Comparison of ENCODE assay signal across 10 cellular contexts in the genomic region with DNA sequence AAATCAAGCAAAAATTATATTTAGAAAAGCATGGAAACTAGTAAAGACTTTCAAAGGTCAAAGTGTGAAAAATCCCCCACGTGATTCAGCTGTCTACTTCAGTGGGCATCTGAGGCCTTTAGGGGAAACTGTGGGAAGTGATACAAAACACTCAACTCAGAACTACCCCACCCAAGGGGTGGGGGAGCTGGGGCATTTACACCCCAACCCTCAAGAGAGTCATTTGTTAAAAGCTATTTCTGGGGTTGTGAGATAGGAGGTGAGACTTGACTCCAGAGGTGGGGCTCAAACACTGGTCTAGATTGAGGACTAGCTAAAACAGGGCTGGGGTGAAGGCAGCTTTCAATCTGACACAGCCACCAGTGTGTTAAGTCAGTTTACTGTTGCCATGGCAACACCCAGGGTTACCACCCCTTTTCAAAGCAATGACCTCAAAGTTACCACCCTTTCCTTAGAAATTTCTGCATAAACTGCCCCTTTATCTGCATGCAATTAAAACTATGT. TPM values are rescaled to one million over a fixed set of nuclear protein-coding genes. Genes with fewer than 3 reads are reported as not detected.
DNase-seq lines count a peak whose midpoint lies in the region; ATAC-seq, FAIRE-seq and TF ChIP-seq lines count a peak whose summit lies in the region.
"Had no signal": no experiment of that assay in that cellular context is flagged by ENCODE, and none has a peak within 500 bp of the region (broad histone marks: within the 10 kb centered on the region; RNA-seq: fewer than 3 reads in every experiment).

No MANE protein-coding gene starts in this region.

- no peak overlapping the region for H3K9ac ChIP-seq in IMR-90 (ENCODE audit: low read depth, low read length)
- no peak overlapping the region for H3K9ac ChIP-seq in GM12878 (ENCODE audit: control insufficient read depth, insufficient read depth, low read length)

- H2BK5ac ChIP-seq in IMR-90 (ENCODE audit: low read depth, low read length, poor library complexity, severe bottlenecking): no peak overlapping the region

- H2AFZ ChIP-seq in IMR-90 (replicated peaks; ENCODE audit: low read length, poor library complexity) (no peak overlapping the region), GM12878 (ENCODE audit: control insufficient read depth, low read depth, low read length) (no peak overlapping the region)

- no peak overlapping the region for H2AK5ac ChIP-seq in IMR-90 (ENCODE audit: low read depth, low read length)

- in situ Hi-C loops in IMR-90 (cut with MboI; ENCODE audit: low sequenced_read_pairs) (no loop called here), GM12878 (cut with MboI) (no loop called here)

- WGBS in IMR-90 (ENCODE audit: extremely low coverage in 2 of 2, insufficient read length in 1 of 2), 2 experiments: no CpG with 5 or more reads among the region's 1 CpG
- 0% methylated on average over 1 of the region's 1 CpG for whole genome bisulfite sequencing in GM12878 (ENCODE audit: insufficient coverage, insufficient replicate concordance, low lambda C conversion rate, missing lambda C conversion rate)

- H3K79me2 ChIP-seq in GM12878 (ENCODE audit: control insufficient read depth, insufficient read depth, low read length): no peaks in the 10 kb centered on the region

- RAD21 ChIA-PET in GM12878 (lab: Charles Lee; ENCODE audit: unreplicated experiment): interaction anchor here (0.6 to 3.3 kb wide), 28 partner anchors 9 to 358 kb away, joined by 3 to 43 read pairs (median 4); no protein-coding TSS in a partner anchor

- SMC1A ChIA-PET in GM12878 (lab: Charles Lee; ENCODE audit: uncharacterized antibody, unreplicated experiment): interaction anchor here (0.7 to 6.7 kb wide), 25 partner anchors 8 to 355 kb away, joined by 3 to 83 read pairs (median 5); no protein-coding TSS in a partner anchor

- no peak overlapping the region for H3K23ac ChIP-seq in IMR-90 (ENCODE audit: low read depth, low read length)

- no peak overlapping the region for H4K8ac ChIP-seq in IMR-90 (ENCODE audit: low read depth in 2 of 2, low read length in 2 of 2)

- H3K56ac ChIP-seq in IMR-90 (ENCODE audit: extremely low read depth, insufficient read depth, low read length): no peak overlapping the region

- intact Hi-C loops in IMR-90 (cut with micrococcal nuclease) (no loop called here), GM12878 (cut with micrococcal nuclease; ENCODE audit: unreplicated experiment) (no loop called here)

- H2BK20ac ChIP-seq in IMR-90 (ENCODE audit: low read depth, low read length): no peak overlapping the region

- CTCF ChIA-PET in GM10248 (lab: Yijun Ruan, JAX) (interaction anchor here (0.8 to 8.5 kb wide), 8 partner anchors 9 to 344 kb away, joined by 3 to 62 read pairs (median 6); a partner anchor contains a TSS), IMR-90 (lab: Yijun Ruan, JAX) (no interaction called here), GM12878 (lab: Yijun Ruan, JAX) (interaction anchor here (0.6 to 6.1 kb wide), 11 partner anchors 14 to 356 kb away, joined by 3 to 64 read pairs (median 5); no protein-coding TSS in a partner anchor)

- no peak overlapping the region for H3K4me2 ChIP-seq in IMR-90 (ENCODE audit: low read depth, low read length)
- no peak overlapping the region for H3K4me2 ChIP-seq in GM12878 (ENCODE audit: control insufficient read depth, insufficient read depth)

- peak; percentile 75 to 92 for TF ChIP-seq EP300 in GM12878 (IDR thresholded peaks at IDR 0.05; ENCODE audit: borderline replicate concordance in 1 of 2, control insufficient read depth in 1 of 2, low read depth in 2 of 2, low read length in 2 of 2)

- ATAC-seq in IMR-90 (ENCODE audit: low read depth) (no peak), GM12878 (peak; percentile 95)

- H3K4ac ChIP-seq in IMR-90 (ENCODE audit: low read depth, low read length): no peak overlapping the region

- H3K4me1 ChIP-seq in IMR-90 (ENCODE audit: control insufficient read depth, insufficient read depth, low read length) (peaks cover 3% of the 10 kb centered on the region; the same call in 1 of the 2 replicates), GM12878 (ENCODE audit: control insufficient read depth, insufficient read depth, low read length) (peaks cover 38% of the 10 kb centered on the region)

- DNase-seq in GM10248 (ENCODE audit: extremely low spot score): peak; percentile 73
- peak; percentile 75 for DNase-seq in GM20000 (ENCODE audit: low spot score)
- peak; percentile 10 for DNase-seq in IMR-90
- DNase-seq in GM12878 (ENCODE audit: low read depth, low spot score): peak; percentile 79
- no peak for DNase-seq in NCI-H524 treated with DMSO at 0.1 percent for 48 hours (lab: John Stamatoyannopoulos, UW)
- DNase-seq in DMS153 treated with DMSO at 0.1 percent for 48 hours (lab: John Stamatoyannopoulos, UW; ENCODE audit: unreplicated experiment): no peak
- no peak for DNase-seq in foreskin melanocyte
- DNase-seq in NCI-H1694 (lab: John Stamatoyannopoulos, UW): no peak

- FAIRE-seq in GM12878 (lab: Jason Lieb, UNC): no peak

- no peak overlapping the region for H4K5ac ChIP-seq in IMR-90 (ENCODE audit: low read depth, low read length)

- H3K36me3 ChIP-seq in IMR-90 (ENCODE audit: control insufficient read depth, insufficient read depth, low read length): no peaks in the 10 kb centered on the region
- H3K36me3 ChIP-seq in GM12878 (ENCODE audit: control insufficient read depth in 2 of 2, insufficient read depth in 2 of 2, low read length in 1 of 2): no peaks in the 10 kb centered on the region

- no peak for TF ChIP-seq POLR2A in IMR-90 (IDR thresholded peaks at IDR 0.05; ENCODE audit: low read depth, low read length)
- no peak for TF ChIP-seq POLR2A in GM12878 (IDR thresholded peaks at IDR 0.05; ENCODE audit: low read depth, low read length)

- no peak overlapping the region for H2AK9ac ChIP-seq in IMR-90 (replicated peaks; ENCODE audit: low read depth, low read length, poor library complexity)

- H3K27me3 ChIP-seq in IMR-90 (ENCODE audit: control insufficient read depth, insufficient read depth, low read length): peaks cover 10% of the 10 kb centered on the region
- no peaks in the 10 kb centered on the region for H3K27me3 ChIP-seq in GM12878 (replicated peaks in 1 of 2; ENCODE audit: control insufficient read depth in 2 of 2, insufficient read depth in 2 of 2, low read length in 1 of 2)

- H3K14ac ChIP-seq in IMR-90 (replicated peaks; ENCODE audit: low read depth, low read length): no peak overlapping the region

- POLR2A ChIA-PET in GM10248 (lab: Yijun Ruan, JAX): interaction anchor here (1.0 kb wide), 1 partner anchor 15 kb away, joined by 3 read pairs; no protein-coding TSS in a partner anchor
- POLR2A ChIA-PET in IMR-90 (lab: Charles Lee; ENCODE audit: unreplicated experiment): interaction anchor here (0.5 kb wide), 1 partner anchor 114 kb away, joined by 6 read pairs; no protein-coding TSS in a partner anchor
- POLR2A ChIA-PET in GM12878 (lab: Charles Lee): interaction anchor here (0.7 to 2.4 kb wide), 9 partner anchors 9 to 336 kb away, joined by 3 to 12 read pairs (median 4); a partner anchor contains a TSS

- no peak overlapping the region for H3K4me3 ChIP-seq in IMR-90 (ENCODE audit: insufficient read depth, low read depth, low read length)
- no peak overlapping the region for H3K4me3 ChIP-seq in GM12878
- H3K4me3 ChIP-seq: lung had no signal

- no peak overlapping the region for H4K91ac ChIP-seq in IMR-90 (ENCODE audit: insufficient read depth, low read depth, low read length)

- H4K20me1 ChIP-seq in IMR-90 (ENCODE audit: insufficient read depth, low read length) (no peaks in the 10 kb centered on the region; the same call in 1 of the 2 replicates), GM12878 (ENCODE audit: control insufficient read depth, insufficient read depth) (no peaks in the 10 kb centered on the region)

- no peak overlapping the region for H2BK15ac ChIP-seq in IMR-90 (ENCODE audit: low read depth, low read length)

- dilution Hi-C loops in IMR-90 (cut with HindIII; ENCODE audit: low sequenced_read_pairs, unreplicated experiment): no loop called here

- H2BK120ac ChIP-seq in IMR-90 (ENCODE audit: low read depth, low read length): no peak overlapping the region

- no peak overlapping the region for H3K18ac ChIP-seq in IMR-90 (ENCODE audit: low read depth, low read length)

- TF ChIP-seq RAD21 in IMR-90 (IDR thresholded peaks at IDR 0.05; ENCODE audit: low read length) (no peak), GM12878 (IDR thresholded peaks at IDR 0.05; ENCODE audit: insufficient read depth, low read depth, low read length) (no peak)

- peaks cover 4% of the 10 kb centered on the region for H3K9me1 ChIP-seq in IMR-90 (ENCODE audit: insufficient read depth, low read length)

- BruUV-seq in IMR-90 (replicated peaks; lab: Mats Ljungman, UMichigan): no TSS peak
- BruUV-seq in GM12878 (replicated peaks; lab: Mats Ljungman, UMichigan): no TSS peak

- TF ChIP-seq CTCF in GM10248 (IDR thresholded peaks at IDR 0.05; ENCODE audit: control extremely low read depth, extremely low read depth, low read depth, missing control alignments) (no peak), GM20000 (IDR thresholded peaks at IDR 0.05; ENCODE audit: extremely low read depth, missing control alignments) (no peak), IMR-90 (conservative IDR thresholded peaks at IDR 0.05; ENCODE audit: low read depth, low read length) (no peak), GM12878 (IDR thresholded peaks at IDR 0.05 in 2 of 3, conservative IDR thresholded peaks at IDR 0.05 in 1 of 3; ENCODE audit: control insufficient read depth in 2 of 3, extremely low read depth in 1 of 3, insufficient read depth in 1 of 3, low read depth in 3 of 3, low read length in 3 of 3) (no peak)

- H3K9me3 ChIP-seq in IMR-90 (ENCODE audit: control insufficient read depth, insufficient read depth, low read length) (no peaks in the 10 kb centered on the region; the same call in 1 of the 2 replicates), GM12878 (replicated peaks; ENCODE audit: control insufficient read depth, insufficient read depth, low read length) (no peaks in the 10 kb centered on the region; the same call in 2 of the 3 replicates)

- H3K79me1 ChIP-seq in IMR-90 (ENCODE audit: low read depth in 1 of 2, low read length in 2 of 2): no peaks in the 10 kb centered on the region

- no peak overlapping the region for H3K27ac ChIP-seq in IMR-90 (ENCODE audit: insufficient read depth, low read length)
- H3K27ac ChIP-seq in GM12878 (ENCODE audit: control insufficient read depth, insufficient read depth): no peak overlapping the region

RNA-seq across cellular contexts. Expression of a gene that starts 9.8 kb away (rescaled TPM):
- total RNA-seq in IMR-90 (2012; rRNA removed) (not detected in 2 replicates), GM12878 (2014; rRNA removed) (1.5 and 2.1 TPM in 2 replicates), GM12878 (2014; rRNA removed; fragmentation: Illumina TruSeq; extraction: Trizol) (1.4 TPM in 2 replicates), GM12878 (2021) (0.97 and 0.98 TPM in 2 replicates)
- polyA plus RNA-seq in IMR-90 (2012; rRNA removed) (not detected in 2 replicates), GM12878 (2011; rRNA removed) (0.82 and 0.95 TPM in 2 replicates), GM12878 (2014; fragmentation: Illumina TruSeq; extraction: Trizol) (0.62 and 2.4 TPM in 2 replicates), GM12878 (2014; fragmentation: Nextera tagmentation; extraction: Ambion mirVana) (1 to 10 TPM; 1.2 to 1.3 TPM), GM12878 (2014; rRNA removed) (1.4 and 1.7 TPM in 2 replicates), GM12878 (2016; fragmentation: Nextera tagmentation; extraction: Ambion mirVana) (under 1 TPM; 0.56 to 1.00 TPM)
- not detected in 2 replicates for polyA plus RNA-seq in IMR-90 (2012; cell fraction: cytosol; rRNA removed)
- polyA plus RNA-seq in IMR-90 (2012; cell fraction: nucleus; rRNA removed; ENCODE audit: low replicate concordance): not detected in 2 replicates
- total RNA-seq in GM12878 (2013; cell fraction: nucleolus; rRNA removed): not detected in 2 replicates
- not detected for polyA plus RNA-seq in GM12878 (2011; ENCODE audit: low read depth)
- polyA plus RNA-seq in GM12878 (2011; cell fraction: cytosol; rRNA removed): 0.67 and 0.85 TPM in 2 replicates
- 0.40 and 1.3 TPM in 2 replicates for polyA plus RNA-seq in GM12878 (2011; cell fraction: nucleus; rRNA removed)
- 0.20 and 0.24 TPM in 2 replicates for polyA plus RNA-seq in GM12878 (2012)
- polyA minus RNA-seq in GM12878 (2011; rRNA and poly(A)+ RNA removed): 0.36 and 0.44 TPM in 2 replicates
- polyA minus RNA-seq in GM12878 (2011; cell fraction: cytosol; rRNA and poly(A)+ RNA removed): not detected in 2 replicates
- not detected in 2 replicates for polyA minus RNA-seq in GM12878 (2011; cell fraction: nucleus; rRNA and poly(A)+ RNA removed)
- total RNA-seq: lung; T-helper 2 cell treated with Interferon-gamma antibody and Interleukin-4, amounts not matched to agents 100 ng/mL and 5 ng/mL, for 36 hours had no signal
- polyA plus RNA-seq: lung had no signal

Comparison
In these comparisons a context has a peak if more than half of its experiments do, and no peak if none do; other contexts are left out.
1. DNase-seq: peak in GM10248 (single experiment), GM20000 (single experiment), IMR-90 (single experiment) and GM12878 (single experiment); none in NCI-H524 treated with DMSO at 0.1 percent for 48 hours (single experiment), DMS153 treated with DMSO at 0.1 percent for 48 hours (single experiment), foreskin melanocyte (single experiment) and NCI-H1694 (single experiment).